Comparison of ENCODE assay signal across 1 cellular context in genomic region chr4:83455300-83456183, GRCh38.
TF ChIP-seq lines count a peak whose summit lies in the region.

Gene HELQ, minus strand, starts transcription at chr4:83455823. Its CDS starts 130 bp downstream, at chr4:83455693.
Gene MRPS18C, plus strand, starts transcription at chr4:83456058. Its CDS starts 20 bp downstream, at chr4:83456078.

TF ChIP-seq in HepG2, 621 proteins besides CTCF, POLR2A, EP300 and RAD21 (continued from another document and continues in another):
- peak; percentile 79 for TF ChIP-seq TFE3 (CRISPR knock-in tag; IDR thresholded peaks at IDR 0.05)
- no peak for TF ChIP-seq NCOA5 (CRISPR knock-in tag; IDR thresholded peaks at IDR 0.05)
- no peak for TF ChIP-seq SMARCE1 (IDR thresholded peaks at IDR 0.05; ENCODE audit: borderline replicate concordance)
- TF ChIP-seq ZBTB14 (CRISPR knock-in tag; IDR thresholded peaks at IDR 0.05), result no peak
- TF ChIP-seq ZNF543 (CRISPR knock-in tag; IDR thresholded peaks at IDR 0.05), result peak; percentile 41; the same call in 1 of the 2 replicates
- no peak for TF ChIP-seq EEA1 (CRISPR knock-in tag; IDR thresholded peaks at IDR 0.05; ENCODE audit: borderline replicate concordance)
- TF ChIP-seq CERS6 (CRISPR knock-in tag; IDR thresholded peaks at IDR 0.05), result no peak
- TF ChIP-seq AHDC1 (CRISPR knock-in tag; IDR thresholded peaks at IDR 0.05; ENCODE audit: borderline replicate concordance), result no peak
- TF ChIP-seq TP53 (CRISPR knock-in tag; conservative IDR thresholded peaks at IDR 0.05), result peak; percentile 86; the same call in 1 of the 2 replicates
- TF ChIP-seq SAFB2 (CRISPR knock-in tag; IDR thresholded peaks at IDR 0.05; ENCODE audit: borderline replicate concordance, low read depth), result peak; percentile 84; the same call in 1 of the 2 replicates
- no peak for TF ChIP-seq AGO1 (IDR thresholded peaks at IDR 0.05; ENCODE audit: low read depth, low read length, poor library complexity, severe bottlenecking)
- TF ChIP-seq ZNF580 (CRISPR knock-in tag; IDR thresholded peaks at IDR 0.05; ENCODE audit: borderline replicate concordance, low read depth), result peak; percentile 97; the same call in 1 of the 2 replicates
- peak; percentile 97 for TF ChIP-seq DNMT3B (CRISPR knock-in tag; conservative IDR thresholded peaks at IDR 0.05)
- no peak for TF ChIP-seq MTF1 (CRISPR knock-in tag; IDR thresholded peaks at IDR 0.05)
- peak; percentile 19; the same call in 1 of the 2 replicates for TF ChIP-seq RFX5 (IDR thresholded peaks at IDR 0.05; ENCODE audit: low read depth, low read length)
- no peak; the same call in 1 of the 2 replicates for TF ChIP-seq ZNF460 (CRISPR knock-in tag; IDR thresholded peaks at IDR 0.05; ENCODE audit: borderline replicate concordance)
- TF ChIP-seq CBX2 (IDR thresholded peaks at IDR 0.05; ENCODE audit: low read depth, low read length), result no peak
- TF ChIP-seq CBX2 (CRISPR knock-in tag; IDR thresholded peaks at IDR 0.05; ENCODE audit: low read depth), result no peak
- TF ChIP-seq ZBED4 (CRISPR knock-in tag; IDR thresholded peaks at IDR 0.05; ENCODE audit: borderline replicate concordance), result no peak
- TF ChIP-seq ZNF530 (CRISPR knock-in tag; IDR thresholded peaks at IDR 0.05; ENCODE audit: low read depth), result no peak
- peak; percentile 84 for TF ChIP-seq ZFP90 (CRISPR knock-in tag; IDR thresholded peaks at IDR 0.05; ENCODE audit: borderline replicate concordance)
- no peak; the same call in 1 of the 2 replicates for TF ChIP-seq ZNF318 (CRISPR knock-in tag; IDR thresholded peaks at IDR 0.05)
- peak; percentile 98 for TF ChIP-seq KDM5A (IDR thresholded peaks at IDR 0.05; ENCODE audit: borderline replicate concordance, low read length)
- 0 out of 2 replicates have a peak, but pooled peaks have one; percentile 57 for TF ChIP-seq ATF6 (CRISPR knock-in tag; conservative IDR thresholded peaks at IDR 0.05)
- TF ChIP-seq GTF2F1 (IDR thresholded peaks at IDR 0.05; ENCODE audit: low read length), result peak; percentile 22; the same call in 1 of the 2 replicates
- TF ChIP-seq MTERF4 (CRISPR knock-in tag; IDR thresholded peaks at IDR 0.05), result peak; percentile 28; the same call in 1 of the 2 replicates
